Comparison of ENCODE assay signal across 1 cellular context in the genomic region with DNA sequence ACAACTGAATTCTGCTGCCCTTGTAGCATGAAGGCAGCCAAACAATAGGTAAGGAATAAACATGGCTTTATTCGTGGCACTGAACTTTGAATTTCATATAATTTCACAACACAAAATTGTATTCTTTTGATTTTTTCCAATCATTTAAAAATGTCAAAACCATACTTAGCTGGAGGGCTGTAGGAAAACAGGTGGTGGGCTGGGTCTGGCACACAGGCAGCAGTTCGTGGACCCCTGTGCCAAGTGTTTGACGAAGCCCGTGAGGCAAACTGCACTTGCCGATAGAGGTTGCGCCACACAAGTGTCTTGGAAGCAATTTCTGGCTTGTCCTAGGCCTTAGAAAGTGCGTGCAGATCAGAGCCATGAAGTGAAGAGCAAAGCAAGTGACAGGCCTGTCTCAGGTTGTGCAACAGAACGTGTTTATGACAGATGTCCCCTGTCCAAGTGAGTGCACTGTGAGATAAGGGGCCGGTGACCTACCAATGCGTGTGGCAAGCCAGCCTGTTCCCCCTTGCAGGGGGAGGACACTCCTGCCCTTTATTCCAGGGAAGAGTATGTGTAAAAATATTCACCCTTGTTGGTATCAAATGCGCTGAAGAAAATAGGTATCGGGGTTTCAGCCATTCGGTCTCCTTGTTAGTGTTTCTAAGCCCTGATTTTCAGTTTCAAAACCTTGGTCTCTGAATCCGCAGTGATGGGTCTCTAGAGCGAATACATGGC.
A peak's percentile ranks its signal among the peaks of the same experiment; 100 is the strongest.
TF ChIP-seq lines count a peak whose summit lies in the region.

No MANE protein-coding gene starts in this region.

TF ChIP-seq in HepG2, 621 proteins besides CTCF, POLR2A, EP300 and RAD21 (continued from another document and continues in another):
- TF ChIP-seq ATF7-NPFF (CRISPR knock-in tag; IDR thresholded peaks at IDR 0.05; ENCODE audit: low read depth): 0 out of 2 replicates have a peak, but pooled peaks have one; percentile 13
- peak; percentile 87 for TF ChIP-seq ZNF292 (CRISPR knock-in tag; IDR thresholded peaks at IDR 0.05; ENCODE audit: borderline replicate concordance, low read depth)
- peak; percentile 44 for TF ChIP-seq HNF4G (IDR thresholded peaks at IDR 0.05; ENCODE audit: borderline replicate concordance, low read depth, low read length)
- no peak; the same call in 1 of the 2 replicates for TF ChIP-seq HNF4G (CRISPR knock-in tag; IDR thresholded peaks at IDR 0.05; ENCODE audit: borderline replicate concordance, low read depth)
- peak; percentile 1; the same call in 1 of the 2 replicates for TF ChIP-seq SMC3 (IDR thresholded peaks at IDR 0.05; ENCODE audit: low read length)
- TF ChIP-seq SAP130 (CRISPR knock-in tag; IDR thresholded peaks at IDR 0.05; ENCODE audit: low read depth): peak; percentile 96
- TF ChIP-seq, protein P1, sequence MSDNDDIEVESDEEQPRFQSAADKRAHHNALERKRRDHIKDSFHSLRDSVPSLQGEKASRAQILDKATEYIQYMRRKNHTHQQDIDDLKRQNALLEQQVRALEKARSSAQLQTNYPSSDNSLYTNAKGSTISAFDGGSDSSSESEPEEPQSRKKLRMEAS (IDR thresholded peaks at IDR 0.05): peak; percentile 91
- TF ChIP-seq, protein P2, sequence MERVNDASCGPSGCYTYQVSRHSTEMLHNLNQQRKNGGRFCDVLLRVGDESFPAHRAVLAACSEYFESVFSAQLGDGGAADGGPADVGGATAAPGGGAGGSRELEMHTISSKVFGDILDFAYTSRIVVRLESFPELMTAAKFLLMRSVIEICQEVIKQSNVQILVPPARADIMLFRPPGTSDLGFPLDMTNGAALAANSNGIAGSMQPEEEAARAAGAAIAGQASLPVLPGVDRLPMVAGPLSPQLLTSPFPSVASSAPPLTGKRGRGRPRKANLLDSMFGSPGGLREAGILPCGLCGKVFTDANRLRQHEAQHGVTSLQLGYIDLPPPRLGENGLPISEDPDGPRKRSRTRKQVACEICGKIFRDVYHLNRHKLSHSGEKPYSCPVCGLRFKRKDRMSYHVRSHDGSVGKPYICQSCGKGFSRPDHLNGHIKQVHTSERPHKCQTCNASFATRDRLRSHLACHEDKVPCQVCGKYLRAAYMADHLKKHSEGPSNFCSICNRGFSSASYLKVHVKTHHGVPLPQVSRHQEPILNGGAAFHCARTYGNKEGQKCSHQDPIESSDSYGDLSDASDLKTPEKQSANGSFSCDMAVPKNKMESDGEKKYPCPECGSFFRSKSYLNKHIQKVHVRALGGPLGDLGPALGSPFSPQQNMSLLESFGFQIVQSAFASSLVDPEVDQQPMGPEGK (CRISPR knock-in tag; IDR thresholded peaks at IDR 0.05): peak; percentile 79
- TF ChIP-seq ZNF768 (CRISPR knock-in tag; IDR thresholded peaks at IDR 0.05): no peak
- peak; percentile 25; the same call in 1 of the 2 replicates for TF ChIP-seq ZNF629 (CRISPR knock-in tag; conservative IDR thresholded peaks at IDR 0.05)
- no peak for TF ChIP-seq ATAD3A (CRISPR knock-in tag; IDR thresholded peaks at IDR 0.05)
- no peak for TF ChIP-seq PHB2 (IDR thresholded peaks at IDR 0.05; ENCODE audit: partially characterized antibody)
- TF ChIP-seq, protein P3, sequence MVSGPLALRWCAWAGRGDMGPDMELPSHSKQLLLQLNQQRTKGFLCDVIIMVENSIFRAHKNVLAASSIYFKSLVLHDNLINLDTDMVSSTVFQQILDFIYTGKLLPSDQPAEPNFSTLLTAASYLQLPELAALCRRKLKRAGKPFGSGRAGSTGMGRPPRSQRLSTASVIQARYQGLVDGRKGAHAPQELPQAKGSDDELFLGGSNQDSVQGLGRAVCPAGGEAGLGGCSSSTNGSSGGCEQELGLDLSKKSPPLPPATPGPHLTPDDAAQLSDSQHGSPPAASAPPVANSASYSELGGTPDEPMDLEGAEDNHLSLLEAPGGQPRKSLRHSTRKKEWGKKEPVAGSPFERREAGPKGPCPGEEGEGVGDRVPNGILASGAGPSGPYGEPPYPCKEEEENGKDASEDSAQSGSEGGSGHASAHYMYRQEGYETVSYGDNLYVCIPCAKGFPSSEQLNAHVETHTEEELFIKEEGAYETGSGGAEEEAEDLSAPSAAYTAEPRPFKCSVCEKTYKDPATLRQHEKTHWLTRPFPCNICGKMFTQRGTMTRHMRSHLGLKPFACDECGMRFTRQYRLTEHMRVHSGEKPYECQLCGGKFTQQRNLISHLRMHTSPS (CRISPR knock-in tag; IDR thresholded peaks at IDR 0.05; ENCODE audit: low read depth): no peak
- TF ChIP-seq, protein P4, sequence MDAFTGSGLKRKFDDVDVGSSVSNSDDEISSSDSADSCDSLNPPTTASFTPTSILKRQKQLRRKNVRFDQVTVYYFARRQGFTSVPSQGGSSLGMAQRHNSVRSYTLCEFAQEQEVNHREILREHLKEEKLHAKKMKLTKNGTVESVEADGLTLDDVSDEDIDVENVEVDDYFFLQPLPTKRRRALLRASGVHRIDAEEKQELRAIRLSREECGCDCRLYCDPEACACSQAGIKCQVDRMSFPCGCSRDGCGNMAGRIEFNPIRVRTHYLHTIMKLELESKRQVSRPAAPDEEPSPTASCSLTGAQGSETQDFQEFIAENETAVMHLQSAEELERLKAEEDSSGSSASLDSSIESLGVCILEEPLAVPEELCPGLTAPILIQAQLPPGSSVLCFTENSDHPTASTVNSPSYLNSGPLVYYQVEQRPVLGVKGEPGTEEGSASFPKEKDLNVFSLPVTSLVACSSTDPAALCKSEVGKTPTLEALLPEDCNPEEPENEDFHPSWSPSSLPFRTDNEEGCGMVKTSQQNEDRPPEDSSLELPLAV (CRISPR knock-in tag; conservative IDR thresholded peaks at IDR 0.05; ENCODE audit: low read depth): no peak
- TF ChIP-seq ZNF282 (IDR thresholded peaks at IDR 0.05; ENCODE audit: partially characterized antibody): no peak
- no peak for TF ChIP-seq DNMT3B (CRISPR knock-in tag; conservative IDR thresholded peaks at IDR 0.05)
- no peak for TF ChIP-seq ZNF597 (CRISPR knock-in tag; IDR thresholded peaks at IDR 0.05)
- peak; percentile 66; the same call in 1 of the 2 replicates for TF ChIP-seq FOXC1 (CRISPR knock-in tag; IDR thresholded peaks at IDR 0.05; ENCODE audit: borderline replicate concordance)
- no peak for TF ChIP-seq ZBTB49 (CRISPR knock-in tag; IDR thresholded peaks at IDR 0.05; ENCODE audit: borderline replicate concordance)
- no peak; the same call in none of the 2 replicates for TF ChIP-seq NR2F6 (IDR thresholded peaks at IDR 0.05)
- peak; percentile 76 for TF ChIP-seq NR2F6 (CRISPR knock-in tag; IDR thresholded peaks at IDR 0.05)
- TF ChIP-seq, protein P5, sequence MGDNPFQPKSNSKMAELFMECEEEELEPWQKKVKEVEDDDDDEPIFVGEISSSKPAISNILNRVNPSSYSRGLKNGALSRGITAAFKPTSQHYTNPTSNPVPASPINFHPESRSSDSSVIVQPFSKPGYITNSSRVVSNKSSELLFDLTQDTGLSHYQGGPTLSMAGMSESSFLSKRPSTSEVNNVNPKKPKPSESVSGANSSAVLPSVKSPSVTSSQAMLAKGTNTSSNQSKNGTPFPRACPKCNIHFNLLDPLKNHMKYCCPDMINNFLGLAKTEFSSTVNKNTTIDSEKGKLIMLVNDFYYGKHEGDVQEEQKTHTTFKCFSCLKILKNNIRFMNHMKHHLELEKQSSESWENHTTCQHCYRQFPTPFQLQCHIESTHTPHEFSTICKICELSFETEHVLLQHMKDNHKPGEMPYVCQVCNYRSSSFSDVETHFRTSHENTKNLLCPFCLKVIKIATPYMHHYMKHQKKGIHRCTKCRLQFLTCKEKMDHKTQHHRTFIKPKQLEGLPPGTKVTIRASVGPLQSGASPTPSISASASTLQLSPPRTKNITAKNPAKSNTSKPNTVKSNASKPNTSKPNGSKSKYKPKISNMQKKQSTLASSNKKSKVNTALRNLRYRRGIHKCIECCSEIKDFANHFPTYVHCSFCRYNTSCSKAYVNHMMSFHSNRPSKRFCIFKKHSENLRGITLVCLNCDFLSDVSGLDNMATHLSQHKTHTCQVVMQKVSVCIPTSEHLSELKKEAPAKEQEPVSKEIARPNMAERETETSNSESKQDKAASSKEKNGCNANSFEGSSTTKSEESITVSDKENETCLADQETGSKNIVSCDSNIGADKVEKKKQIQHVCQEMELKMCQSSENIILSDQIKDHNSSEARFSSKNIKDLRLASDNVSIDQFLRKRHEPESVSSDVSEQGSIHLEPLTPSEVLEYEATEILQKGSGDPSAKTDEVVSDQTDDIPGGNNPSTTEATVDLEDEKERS (CRISPR knock-in tag; IDR thresholded peaks at IDR 0.05): 0 out of 2 replicates have a peak, but pooled peaks have one; percentile 21
- TF ChIP-seq, protein P6, sequence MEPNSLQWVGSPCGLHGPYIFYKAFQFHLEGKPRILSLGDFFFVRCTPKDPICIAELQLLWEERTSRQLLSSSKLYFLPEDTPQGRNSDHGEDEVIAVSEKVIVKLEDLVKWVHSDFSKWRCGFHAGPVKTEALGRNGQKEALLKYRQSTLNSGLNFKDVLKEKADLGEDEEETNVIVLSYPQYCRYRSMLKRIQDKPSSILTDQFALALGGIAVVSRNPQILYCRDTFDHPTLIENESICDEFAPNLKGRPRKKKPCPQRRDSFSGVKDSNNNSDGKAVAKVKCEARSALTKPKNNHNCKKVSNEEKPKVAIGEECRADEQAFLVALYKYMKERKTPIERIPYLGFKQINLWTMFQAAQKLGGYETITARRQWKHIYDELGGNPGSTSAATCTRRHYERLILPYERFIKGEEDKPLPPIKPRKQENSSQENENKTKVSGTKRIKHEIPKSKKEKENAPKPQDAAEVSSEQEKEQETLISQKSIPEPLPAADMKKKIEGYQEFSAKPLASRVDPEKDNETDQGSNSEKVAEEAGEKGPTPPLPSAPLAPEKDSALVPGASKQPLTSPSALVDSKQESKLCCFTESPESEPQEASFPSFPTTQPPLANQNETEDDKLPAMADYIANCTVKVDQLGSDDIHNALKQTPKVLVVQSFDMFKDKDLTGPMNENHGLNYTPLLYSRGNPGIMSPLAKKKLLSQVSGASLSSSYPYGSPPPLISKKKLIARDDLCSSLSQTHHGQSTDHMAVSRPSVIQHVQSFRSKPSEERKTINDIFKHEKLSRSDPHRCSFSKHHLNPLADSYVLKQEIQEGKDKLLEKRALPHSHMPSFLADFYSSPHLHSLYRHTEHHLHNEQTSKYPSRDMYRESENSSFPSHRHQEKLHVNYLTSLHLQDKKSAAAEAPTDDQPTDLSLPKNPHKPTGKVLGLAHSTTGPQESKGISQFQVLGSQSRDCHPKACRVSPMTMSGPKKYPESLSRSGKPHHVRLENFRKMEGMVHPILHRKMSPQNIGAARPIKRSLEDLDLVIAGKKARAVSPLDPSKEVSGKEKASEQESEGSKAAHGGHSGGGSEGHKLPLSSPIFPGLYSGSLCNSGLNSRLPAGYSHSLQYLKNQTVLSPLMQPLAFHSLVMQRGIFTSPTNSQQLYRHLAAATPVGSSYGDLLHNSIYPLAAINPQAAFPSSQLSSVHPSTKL (CRISPR knock-in tag; IDR thresholded peaks at IDR 0.05): peak; percentile 73
- peak in 1 of 2 experiments; percentile 18; a peak in 1 of 4 replicates for TF ChIP-seq NR2F1 (CRISPR knock-in tag; IDR thresholded peaks at IDR 0.05)
- TF ChIP-seq MAFG (CRISPR knock-in tag; IDR thresholded peaks at IDR 0.05): no peak
- TF ChIP-seq, protein P7, sequence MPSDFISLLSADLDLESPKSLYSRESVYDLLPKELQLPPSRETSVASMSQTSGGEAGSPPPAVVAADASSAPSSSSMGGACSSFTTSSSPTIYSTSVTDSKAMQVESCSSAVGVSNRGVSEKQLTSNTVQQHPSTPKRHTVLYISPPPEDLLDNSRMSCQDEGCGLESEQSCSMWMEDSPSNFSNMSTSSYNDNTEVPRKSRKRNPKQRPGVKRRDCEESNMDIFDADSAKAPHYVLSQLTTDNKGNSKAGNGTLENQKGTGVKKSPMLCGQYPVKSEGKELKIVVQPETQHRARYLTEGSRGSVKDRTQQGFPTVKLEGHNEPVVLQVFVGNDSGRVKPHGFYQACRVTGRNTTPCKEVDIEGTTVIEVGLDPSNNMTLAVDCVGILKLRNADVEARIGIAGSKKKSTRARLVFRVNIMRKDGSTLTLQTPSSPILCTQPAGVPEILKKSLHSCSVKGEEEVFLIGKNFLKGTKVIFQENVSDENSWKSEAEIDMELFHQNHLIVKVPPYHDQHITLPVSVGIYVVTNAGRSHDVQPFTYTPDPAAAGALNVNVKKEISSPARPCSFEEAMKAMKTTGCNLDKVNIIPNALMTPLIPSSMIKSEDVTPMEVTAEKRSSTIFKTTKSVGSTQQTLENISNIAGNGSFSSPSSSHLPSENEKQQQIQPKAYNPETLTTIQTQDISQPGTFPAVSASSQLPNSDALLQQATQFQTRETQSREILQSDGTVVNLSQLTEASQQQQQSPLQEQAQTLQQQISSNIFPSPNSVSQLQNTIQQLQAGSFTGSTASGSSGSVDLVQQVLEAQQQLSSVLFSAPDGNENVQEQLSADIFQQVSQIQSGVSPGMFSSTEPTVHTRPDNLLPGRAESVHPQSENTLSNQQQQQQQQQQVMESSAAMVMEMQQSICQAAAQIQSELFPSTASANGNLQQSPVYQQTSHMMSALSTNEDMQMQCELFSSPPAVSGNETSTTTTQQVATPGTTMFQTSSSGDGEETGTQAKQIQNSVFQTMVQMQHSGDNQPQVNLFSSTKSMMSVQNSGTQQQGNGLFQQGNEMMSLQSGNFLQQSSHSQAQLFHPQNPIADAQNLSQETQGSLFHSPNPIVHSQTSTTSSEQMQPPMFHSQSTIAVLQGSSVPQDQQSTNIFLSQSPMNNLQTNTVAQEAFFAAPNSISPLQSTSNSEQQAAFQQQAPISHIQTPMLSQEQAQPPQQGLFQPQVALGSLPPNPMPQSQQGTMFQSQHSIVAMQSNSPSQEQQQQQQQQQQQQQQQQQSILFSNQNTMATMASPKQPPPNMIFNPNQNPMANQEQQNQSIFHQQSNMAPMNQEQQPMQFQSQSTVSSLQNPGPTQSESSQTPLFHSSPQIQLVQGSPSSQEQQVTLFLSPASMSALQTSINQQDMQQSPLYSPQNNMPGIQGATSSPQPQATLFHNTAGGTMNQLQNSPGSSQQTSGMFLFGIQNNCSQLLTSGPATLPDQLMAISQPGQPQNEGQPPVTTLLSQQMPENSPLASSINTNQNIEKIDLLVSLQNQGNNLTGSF (CRISPR knock-in tag; IDR thresholded peaks at IDR 0.05): no peak
- TF ChIP-seq ZNF496 (CRISPR knock-in tag; IDR thresholded peaks at IDR 0.05; ENCODE audit: insufficient replicate concordance): no peak
- no peak for TF ChIP-seq ZNF598 (CRISPR knock-in tag; IDR thresholded peaks at IDR 0.05; ENCODE audit: borderline replicate concordance)
- TF ChIP-seq ZSCAN31 (CRISPR knock-in tag; IDR thresholded peaks at IDR 0.05; ENCODE audit: low read depth): peak; percentile 47; the same call in 1 of the 2 replicates
